In genomic region chr1:23664837-23665795, GRCh38 we compare ENCODE assay signal across 8 cellular contexts. TPM values are rescaled to one million over a fixed set of nuclear protein-coding genes. Genes with fewer than 3 reads are reported as not detected.
A peak's percentile ranks its signal among the peaks of the same experiment; 100 is the strongest.
DNase-seq lines count a peak whose midpoint lies in the region; TF ChIP-seq lines count a peak whose summit lies in the region.

No MANE protein-coding gene starts in this region.

- CTCF ChIA-PET in activated CD4-positive, alpha-beta memory T cell treated with anti-CD3 and anti-CD28 coated beads for 36 hours (lab: Charles Lee), result interaction anchor here (0.7 to 2.2 kb wide), 15 partner anchors 8 to 262 kb away, joined by 3 to 10 read pairs (median 4); partner anchors contain the start of gene RPL11

- peaks cover 16% of the 10 kb centered on the region for H3K4me1 ChIP-seq in KMS-11 (ENCODE audit: low read depth, poor library complexity, severe bottlenecking)

- H3K4me3 ChIP-seq in KMS-11 (IDR thresholded peaks at IDR 0.05; ENCODE audit: insufficient read depth, low read depth, low read length), result no peak overlapping the region

- peak; percentile 23 for DNase-seq in NCI-H748 (lab: John Stamatoyannopoulos, UW; ENCODE audit: unreplicated experiment)
- no peak for DNase-seq in NCI-H748 treated with DMSO at 0.1 percent for 48 hours (lab: John Stamatoyannopoulos, UW)
- peak; percentile 31 for DNase-seq in activated CD4-positive, alpha-beta memory T cell treated with anti-CD3 and anti-CD28 coated beads for 36 hours
- DNase-seq in lung microvascular endothelial cell (ENCODE audit: low read depth in 2 of 2), result peak; percentile 40 to 42
- no peak for DNase-seq in HuH-7.5 (ENCODE audit: low spot score)
- DNase-seq in mesenteric fat pad (ENCODE audit: low spot score), result no peak
- DNase-seq in activated gamma-delta T cell treated with Interleukin-2 at 50 U/mL for 16 hours, result no peak

- no peaks in the 10 kb centered on the region for H3K79me2 ChIP-seq in KMS-11 (ENCODE audit: insufficient read depth, low read depth)

- peak overlapping the region; percentile 32; the same call in 1 of the 2 replicates for H2AFZ ChIP-seq in KMS-11 (ENCODE audit: low read depth)

- no peaks in the 10 kb centered on the region for H4K20me1 ChIP-seq in KMS-11 (ENCODE audit: insufficient read depth)

- H3K27me3 Mint-ChIP-seq in activated CD4-positive, alpha-beta memory T cell treated with anti-CD3 and anti-CD28 coated beads for 36 hours, result no peaks in the 10 kb centered on the region

- no peaks in the 10 kb centered on the region for H3K27me3 ChIP-seq in KMS-11 (ENCODE audit: insufficient read depth, low read depth)

- H3K4me2 ChIP-seq in KMS-11, result peak overlapping the region; percentile 9; the same call in 1 of the 2 replicates

- no peak overlapping the region; the same call in 1 of the 2 replicates for H3K27ac ChIP-seq in KMS-11

- TF ChIP-seq CTCF in KMS-11 (conservative IDR thresholded peaks at IDR 0.05; ENCODE audit: low read depth, low read length), result peak; percentile 69

- no peaks in the 10 kb centered on the region for H3K36me3 ChIP-seq in KMS-11 (ENCODE audit: insufficient read depth)

- intact Hi-C loops in activated CD4-positive, alpha-beta memory T cell treated with anti-CD3 and anti-CD28 coated beads for 36 hours (cut with micrococcal nuclease), result no loop called here

- no peaks in the 10 kb centered on the region for H3K36me3 Mint-ChIP-seq in activated CD4-positive, alpha-beta memory T cell treated with anti-CD3 and anti-CD28 coated beads for 36 hours

- H3K9ac ChIP-seq in KMS-11, result no peak overlapping the region

- peaks cover 6% of the 10 kb centered on the region for H3K4me1 Mint-ChIP-seq in activated CD4-positive, alpha-beta memory T cell treated with anti-CD3 and anti-CD28 coated beads for 36 hours (ENCODE audit: low read depth)

- no peak overlapping the region for H3K4me3 Mint-ChIP-seq in activated CD4-positive, alpha-beta memory T cell treated with anti-CD3 and anti-CD28 coated beads for 36 hours

- no peak overlapping the region for H3K27ac Mint-ChIP-seq in activated CD4-positive, alpha-beta memory T cell treated with anti-CD3 and anti-CD28 coated beads for 36 hours

- H3K9me3 Mint-ChIP-seq in activated CD4-positive, alpha-beta memory T cell treated with anti-CD3 and anti-CD28 coated beads for 36 hours, result no peaks in the 10 kb centered on the region

- POLR2A ChIA-PET in activated CD4-positive, alpha-beta memory T cell treated with anti-CD3 and anti-CD28 coated beads for 36 hours (lab: Charles Lee), result no interaction called here

RNA-seq across cellular contexts. Expression of gene RPL11, which starts 26.5 kb away (rescaled TPM):
- total RNA-seq in activated CD4-positive, alpha-beta memory T cell treated with anti-CD3 and anti-CD28 coated beads for 36 hours, result 1,000 to 10,000 TPM; 1,338 to 1,385 TPM
- total RNA-seq in lung microvascular endothelial cell (1,249 and 1,276 TPM in 2 replicates), mesenteric fat pad (871 TPM)

Comparison
In these comparisons a context has a peak if more than half of its experiments do, and no peak if none do; other contexts are left out.
1. DNase-seq: peak in NCI-H748 (single experiment), activated CD4-positive, alpha-beta memory T cell treated with anti-CD3 and anti-CD28 coated beads for 36 hours (single experiment) and lung microvascular endothelial cell (2 of 2); none in NCI-H748 treated with DMSO at 0.1 percent for 48 hours (single experiment), HuH-7.5 (single experiment), mesenteric fat pad (single experiment) and activated gamma-delta T cell treated with Interleukin-2 at 50 U/mL for 16 hours (single experiment).